In the genomic region with DNA sequence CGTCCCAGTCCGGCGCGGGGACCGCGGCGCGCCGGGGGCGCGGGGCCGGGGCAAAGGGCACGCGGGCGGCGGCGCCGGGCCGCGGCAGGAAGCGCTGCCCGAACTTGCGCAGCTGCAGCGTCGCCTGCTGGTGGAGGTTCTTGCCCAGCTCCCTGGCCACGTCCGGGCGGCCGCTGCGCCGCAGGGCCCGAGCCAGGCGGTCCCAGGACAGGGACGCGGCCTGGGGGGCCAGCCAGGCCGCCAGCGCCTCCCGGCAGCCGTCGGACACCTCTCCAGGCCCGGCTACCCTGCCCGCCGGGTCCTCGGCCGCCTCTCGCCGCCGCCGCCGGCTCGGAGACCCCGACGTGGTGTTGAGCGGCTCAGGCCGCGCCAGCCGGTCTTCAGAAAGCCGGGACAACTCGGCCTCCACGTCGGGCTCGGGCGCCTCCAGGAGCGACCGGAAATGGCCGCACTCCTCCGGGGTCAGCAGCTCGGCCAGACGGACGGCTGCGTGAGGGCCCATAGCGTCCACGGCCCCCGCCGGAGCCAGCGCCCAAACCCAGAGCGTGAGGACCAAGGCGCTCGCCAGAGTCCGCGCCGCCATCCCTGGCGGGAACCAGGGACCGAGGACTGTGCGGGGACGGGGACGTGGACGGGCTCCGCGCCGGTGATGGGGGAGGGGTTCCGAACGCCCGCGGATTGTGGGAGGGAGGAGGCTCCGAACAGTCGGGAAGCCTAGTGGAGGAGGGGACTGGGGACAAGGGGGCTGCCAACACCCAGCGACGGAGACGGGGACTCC, we compare ENCODE assay signal across 8 cellular contexts. TPM values are rescaled to one million over a fixed set of nuclear protein-coding genes. Genes with fewer than 3 reads are reported as not detected.
DNase-seq lines count a peak whose midpoint lies in the region; ATAC-seq and TF ChIP-seq lines count a peak whose summit lies in the region.

No MANE protein-coding gene starts in this region.

- ATAC-seq in GM19395 (IDR thresholded peaks at IDR 0.05; ENCODE audit: unreplicated experiment), result no peak

- H3K4me3 ChIP-seq in NB4 (ENCODE audit: low read depth, low read length), result no peak overlapping the region

- DNase-seq in Daoy (ENCODE audit: low read depth) (peak; percentile 86), NB4 (ENCODE audit: low read depth) (peak; percentile 59), left kidney (ENCODE audit: low read depth, low spot score) (peak; percentile 88), RKO (ENCODE audit: low spot score) (no peak)
- peak; percentile 67 for DNase-seq in activated CD4-positive, alpha-beta T cell treated with anti-CD3 and anti-CD28 coated beads, Interleukin-2, amount 10 ng/mL, durations not matched to agents 7 days and 5 days
- peak in 3 of 4 experiments; percentile 19 to 42 (median 36) for DNase-seq in stimulated activated CD4-positive, alpha-beta T cell treated with anti-CD3 and anti-CD28 coated beads, Interleukin-1b, Interleukin-23, amount 100 ng/mL, for 24 hours (ENCODE audit: low read depth in 4 of 4, low spot score in 1 of 4)

- H3K4me3 Mint-ChIP-seq in activated CD4-positive, alpha-beta T cell treated with anti-CD3 and anti-CD28 coated beads, Interleukin-2, amount 10 ng/mL, durations not matched to agents 7 days and 5 days, result peak overlapping the region; percentile 68
- peak overlapping the region; percentile 61 for H3K4me3 Mint-ChIP-seq in dendritic cell treated with granulocyte-macrophage colony-stimulating factor and Interleukin-4, amounts not matched to agents 40 ng/mL and 50 ng/mL, for 4 days

- CTCF ChIA-PET in activated CD4-positive, alpha-beta T cell treated with anti-CD3 and anti-CD28 coated beads, Interleukin-2, amount 10 ng/mL, durations not matched to agents 7 days and 5 days (lab: Charles Lee), result interaction anchor here (0.7 to 3.1 kb wide), 5 partner anchors 9 to 341 kb away, joined by 3 to 13 read pairs (median 3); no protein-coding TSS in a partner anchor

- no peaks in the 10 kb centered on the region for H3K36me3 Mint-ChIP-seq in activated CD4-positive, alpha-beta T cell treated with anti-CD3 and anti-CD28 coated beads, Interleukin-2, amount 10 ng/mL, durations not matched to agents 7 days and 5 days (ENCODE audit: low read depth)
- H3K36me3 Mint-ChIP-seq in dendritic cell treated with granulocyte-macrophage colony-stimulating factor and Interleukin-4, amounts not matched to agents 40 ng/mL and 50 ng/mL, for 4 days (ENCODE audit: low read depth), result no peaks in the 10 kb centered on the region

- peaks cover 11% of the 10 kb centered on the region for H3K4me1 Mint-ChIP-seq in activated CD4-positive, alpha-beta T cell treated with anti-CD3 and anti-CD28 coated beads, Interleukin-2, amount 10 ng/mL, durations not matched to agents 7 days and 5 days
- H3K4me1 Mint-ChIP-seq in dendritic cell treated with granulocyte-macrophage colony-stimulating factor and Interleukin-4, amounts not matched to agents 40 ng/mL and 50 ng/mL, for 4 days (ENCODE audit: low read depth), result peaks cover 35% of the 10 kb centered on the region

- no peak for TF ChIP-seq POLR2A in NB4 (IDR thresholded peaks at IDR 0.05; ENCODE audit: extremely low read depth, insufficient read length)

- POLR2A ChIA-PET in activated CD4-positive, alpha-beta T cell treated with anti-CD3 and anti-CD28 coated beads, Interleukin-2, amount 10 ng/mL, durations not matched to agents 7 days and 5 days (lab: Charles Lee), result interaction anchor here (0.6 kb wide), 2 partner anchors 61 to 642 kb away, joined by 3 read pairs; no protein-coding TSS in a partner anchor

- peak; percentile 49 for TF ChIP-seq CTCF in NB4 (IDR thresholded peaks at IDR 0.05; ENCODE audit: low read depth, low read length)

- H3K27me3 Mint-ChIP-seq in activated CD4-positive, alpha-beta T cell treated with anti-CD3 and anti-CD28 coated beads, Interleukin-2, amount 10 ng/mL, durations not matched to agents 7 days and 5 days, result peaks cover 15% of the 10 kb centered on the region
- H3K27me3 Mint-ChIP-seq in dendritic cell treated with granulocyte-macrophage colony-stimulating factor and Interleukin-4, amounts not matched to agents 40 ng/mL and 50 ng/mL, for 4 days, result peaks cover 40% of the 10 kb centered on the region

- H3K9me3 Mint-ChIP-seq in activated CD4-positive, alpha-beta T cell treated with anti-CD3 and anti-CD28 coated beads, Interleukin-2, amount 10 ng/mL, durations not matched to agents 7 days and 5 days, result no peaks in the 10 kb centered on the region
- H3K9me3 Mint-ChIP-seq in dendritic cell treated with granulocyte-macrophage colony-stimulating factor and Interleukin-4, amounts not matched to agents 40 ng/mL and 50 ng/mL, for 4 days, result no peaks in the 10 kb centered on the region

- H3K27ac Mint-ChIP-seq in activated CD4-positive, alpha-beta T cell treated with anti-CD3 and anti-CD28 coated beads, Interleukin-2, amount 10 ng/mL, durations not matched to agents 7 days and 5 days, result no peak overlapping the region
- H3K27ac Mint-ChIP-seq in dendritic cell treated with granulocyte-macrophage colony-stimulating factor and Interleukin-4, amounts not matched to agents 40 ng/mL and 50 ng/mL, for 4 days, result peak overlapping the region; percentile 31

- intact Hi-C loops in dendritic cell treated with granulocyte-macrophage colony-stimulating factor and Interleukin-4, amounts not matched to agents 40 ng/mL and 50 ng/mL, for 4 days (cut with micrococcal nuclease), result loop anchor here (10.0 kb wide), 1 partner anchor 120 kb away; no protein-coding TSS in a partner anchor

RNA-seq across cellular contexts. Expression of a gene that starts 34.0 kb away (rescaled TPM):
- 0.09 TPM in 1 of 2 replicates, not detected in the other for total RNA-seq in Daoy (2014; rRNA removed; shearing (Covaris generic))
- under 1 TPM; 0.17 to 0.19 TPM for total RNA-seq in activated CD4-positive, alpha-beta T cell treated with anti-CD3 and anti-CD28 coated beads, Interleukin-2, amount 10 ng/mL, durations not matched to agents 7 days and 5 days
